Comparison of ENCODE assay signal across 2 cellular contexts in genomic region chr4:185369729-185370128, GRCh38.
A peak's percentile ranks its signal among the peaks of the same experiment; 100 is the strongest.
TF ChIP-seq lines count a peak whose summit lies in the region.

No MANE protein-coding gene starts in this region.

TF ChIP-seq in HEK293, 187 proteins besides CTCF, POLR2A, EP300 and RAD21:
- no peak for TF ChIP-seq ZNF473 (tag by site-specific recombination; IDR thresholded peaks at IDR 0.05)
- TF ChIP-seq, protein P1, sequence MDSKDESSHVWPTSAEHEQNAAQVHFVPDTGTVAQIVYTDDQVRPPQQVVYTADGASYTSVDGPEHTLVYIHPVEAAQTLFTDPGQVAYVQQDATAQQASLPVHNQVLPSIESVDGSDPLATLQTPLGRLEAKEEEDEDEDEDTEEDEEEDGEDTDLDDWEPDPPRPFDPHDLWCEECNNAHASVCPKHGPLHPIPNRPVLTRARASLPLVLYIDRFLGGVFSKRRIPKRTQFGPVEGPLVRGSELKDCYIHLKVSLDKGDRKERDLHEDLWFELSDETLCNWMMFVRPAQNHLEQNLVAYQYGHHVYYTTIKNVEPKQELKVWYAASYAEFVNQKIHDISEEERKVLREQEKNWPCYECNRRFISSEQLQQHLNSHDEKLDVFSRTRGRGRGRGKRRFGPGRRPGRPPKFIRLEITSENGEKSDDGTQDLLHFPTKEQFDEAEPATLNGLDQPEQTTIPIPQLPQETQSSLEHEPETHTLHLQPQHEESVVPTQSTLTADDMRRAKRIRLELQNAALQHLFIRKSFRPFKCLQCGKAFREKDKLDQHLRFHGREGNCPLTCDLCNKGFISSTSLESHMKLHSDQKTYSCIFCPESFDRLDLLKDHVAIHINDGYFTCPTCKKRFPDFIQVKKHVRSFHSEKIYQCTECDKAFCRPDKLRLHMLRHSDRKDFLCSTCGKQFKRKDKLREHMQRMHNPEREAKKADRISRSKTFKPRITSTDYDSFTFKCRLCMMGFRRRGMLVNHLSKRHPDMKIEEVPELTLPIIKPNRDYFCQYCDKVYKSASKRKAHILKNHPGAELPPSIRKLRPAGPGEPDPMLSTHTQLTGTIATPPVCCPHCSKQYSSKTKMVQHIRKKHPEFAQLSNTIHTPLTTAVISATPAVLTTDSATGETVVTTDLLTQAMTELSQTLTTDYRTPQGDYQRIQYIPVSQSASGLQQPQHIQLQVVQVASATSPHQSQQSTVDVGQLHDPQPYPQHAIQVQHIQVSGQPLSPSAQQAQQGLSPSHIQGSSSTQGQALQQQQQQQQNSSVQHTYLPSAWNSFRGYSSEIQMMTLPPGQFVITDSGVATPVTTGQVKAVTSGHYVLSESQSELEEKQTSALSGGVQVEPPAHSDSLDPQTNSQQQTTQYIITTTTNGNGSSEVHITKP (tag by site-specific recombination; IDR thresholded peaks at IDR 0.05): peak; percentile 38; the same call in 1 of the 2 replicates

TF ChIP-seq in GM12878, 131 proteins besides CTCF, POLR2A, EP300 and RAD21:
- no peak for TF ChIP-seq POLR2AphosphoS2 (IDR thresholded peaks at IDR 0.05; ENCODE audit: low read depth, low read length)
- TF ChIP-seq SIN3A (IDR thresholded peaks at IDR 0.05; ENCODE audit: low read depth, low read length): no peak
- no peak for TF ChIP-seq FOXK2 (IDR thresholded peaks at IDR 0.05)
- TF ChIP-seq KLF5 (IDR thresholded peaks at IDR 0.05; ENCODE audit: partially characterized antibody): no peak
- TF ChIP-seq ATF3 (IDR thresholded peaks at IDR 0.05; ENCODE audit: borderline replicate concordance, extremely low read depth, low read depth, low read length): no peak
- TF ChIP-seq DPF2 (IDR thresholded peaks at IDR 0.05): no peak
- TF ChIP-seq MLLT1 (IDR thresholded peaks at IDR 0.05): no peak
- TF ChIP-seq HDAC2 (IDR thresholded peaks at IDR 0.05): no peak
- no peak for TF ChIP-seq E2F4 (IDR thresholded peaks at IDR 0.05; ENCODE audit: low read depth, low read length)
- TF ChIP-seq, protein P2, sequence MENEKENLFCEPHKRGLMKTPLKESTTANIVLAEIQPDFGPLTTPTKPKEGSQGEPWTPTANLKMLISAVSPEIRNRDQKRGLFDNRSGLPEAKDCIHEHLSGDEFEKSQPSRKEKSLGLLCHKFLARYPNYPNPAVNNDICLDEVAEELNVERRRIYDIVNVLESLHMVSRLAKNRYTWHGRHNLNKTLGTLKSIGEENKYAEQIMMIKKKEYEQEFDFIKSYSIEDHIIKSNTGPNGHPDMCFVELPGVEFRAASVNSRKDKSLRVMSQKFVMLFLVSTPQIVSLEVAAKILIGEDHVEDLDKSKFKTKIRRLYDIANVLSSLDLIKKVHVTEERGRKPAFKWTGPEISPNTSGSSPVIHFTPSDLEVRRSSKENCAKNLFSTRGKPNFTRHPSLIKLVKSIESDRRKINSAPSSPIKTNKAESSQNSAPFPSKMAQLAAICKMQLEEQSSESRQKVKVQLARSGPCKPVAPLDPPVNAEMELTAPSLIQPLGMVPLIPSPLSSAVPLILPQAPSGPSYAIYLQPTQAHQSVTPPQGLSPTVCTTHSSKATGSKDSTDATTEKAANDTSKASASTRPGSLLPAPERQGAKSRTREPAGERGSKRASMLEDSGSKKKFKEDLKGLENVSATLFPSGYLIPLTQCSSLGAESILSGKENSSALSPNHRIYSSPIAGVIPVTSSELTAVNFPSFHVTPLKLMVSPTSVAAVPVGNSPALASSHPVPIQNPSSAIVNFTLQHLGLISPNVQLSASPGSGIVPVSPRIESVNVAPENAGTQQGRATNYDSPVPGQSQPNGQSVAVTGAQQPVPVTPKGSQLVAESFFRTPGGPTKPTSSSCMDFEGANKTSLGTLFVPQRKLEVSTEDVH (IDR thresholded peaks at IDR 0.05; ENCODE audit: low read depth, partially characterized antibody): no peak
- TF ChIP-seq E4F1 (IDR thresholded peaks at IDR 0.05; ENCODE audit: borderline replicate concordance, partially characterized antibody): no peak
- TF ChIP-seq ZNF24 (IDR thresholded peaks at IDR 0.05): no peak
- TF ChIP-seq YBX1 (IDR thresholded peaks at IDR 0.05): no peak
- TF ChIP-seq, protein P3, sequence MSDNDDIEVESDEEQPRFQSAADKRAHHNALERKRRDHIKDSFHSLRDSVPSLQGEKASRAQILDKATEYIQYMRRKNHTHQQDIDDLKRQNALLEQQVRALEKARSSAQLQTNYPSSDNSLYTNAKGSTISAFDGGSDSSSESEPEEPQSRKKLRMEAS (IDR thresholded peaks at IDR 0.05; ENCODE audit: low read depth, low read length): no peak
- TF ChIP-seq CBFB (IDR thresholded peaks at IDR 0.05; ENCODE audit: low read depth): no peak
- no peak for TF ChIP-seq HCFC1 (IDR thresholded peaks at IDR 0.05; ENCODE audit: low read length)
- TF ChIP-seq MYC (IDR thresholded peaks at IDR 0.05; ENCODE audit: insufficient read depth, insufficient read length, insufficient replicate concordance, low read length, severe bottlenecking): no peak
- no peak for TF ChIP-seq ZNF622 (IDR thresholded peaks at IDR 0.05)
